Comparison of ENCODE assay signal across 13 cellular contexts in the genomic region with DNA sequence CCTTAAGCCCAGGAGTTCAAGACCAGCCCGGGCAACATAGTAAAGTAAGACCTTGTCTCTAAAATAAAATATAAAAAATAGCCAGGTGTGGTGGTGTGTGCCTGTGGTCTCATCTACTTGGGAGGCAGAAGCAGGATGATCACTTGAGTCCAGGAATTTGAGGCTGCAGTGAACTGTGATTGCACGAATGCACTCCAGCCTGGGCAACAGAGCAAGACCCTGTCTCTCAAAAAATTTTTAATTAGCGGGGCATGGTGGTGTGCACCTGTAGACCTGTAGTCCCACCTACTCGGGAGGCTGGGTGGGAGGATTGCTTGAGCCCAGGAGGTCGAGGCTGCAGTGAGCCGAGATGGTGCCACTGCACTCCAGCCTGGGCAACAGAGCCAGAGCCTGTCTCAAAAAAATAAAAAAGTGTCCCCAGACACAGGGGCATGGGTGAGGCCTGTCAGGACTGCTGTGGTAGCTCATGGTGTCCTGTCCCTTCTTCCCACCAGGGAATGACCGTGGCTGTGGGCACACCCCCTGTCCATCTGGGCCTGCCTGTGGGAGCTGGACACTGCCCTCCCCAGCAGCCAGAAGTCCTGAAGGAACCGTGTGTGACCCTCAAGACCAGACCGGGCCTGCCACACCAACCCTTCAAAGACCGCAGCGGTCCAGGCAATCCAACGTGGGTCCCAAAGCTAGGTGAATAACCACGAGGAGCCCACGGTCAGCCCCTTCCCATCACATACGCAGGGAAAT. TPM values are rescaled to one million over a fixed set of nuclear protein-coding genes. Genes with fewer than 3 reads are reported as not detected.
A peak's percentile ranks its signal among the peaks of the same experiment; 100 is the strongest.
DNase-seq lines count a peak whose midpoint lies in the region; ATAC-seq, FAIRE-seq and TF ChIP-seq lines count a peak whose summit lies in the region.
"Had no signal": no experiment of that assay in that cellular context is flagged by ENCODE, and none has a peak within 500 bp of the region (broad histone marks: within the 10 kb centered on the region; RNA-seq: fewer than 3 reads in every experiment).

No MANE protein-coding gene starts in this region.

- peak overlapping the region; percentile 90 for H3K4me2 ChIP-seq in skeletal muscle satellite cell (ENCODE audit: low read length)

- H3K27me3 Mint-ChIP-seq in CD14-positive monocyte (ENCODE audit: low read depth in 3 of 3) = peaks cover 2 to 9% (median 7%) of the 10 kb centered on the region in 3 donors
- no peaks in the 10 kb centered on the region for H3K27me3 Mint-ChIP-seq in glutamatergic neuron (ENCODE audit: unreplicated experiment)

- no peak for DNase-seq in CD14-positive monocyte (ENCODE audit: low spot score)
- peak; percentile 69 for DNase-seq in kidney
- no peak for DNase-seq in activated CD4-positive, alpha-beta T cell treated with anti-CD3 and anti-CD28 coated beads, Interleukin-2, amount 50 U/mL, for 4 hours
- DNase-seq in glutamatergic neuron = no peak
- DNase-seq: activated CD8-positive, alpha-beta T cell treated with anti-CD3 and anti-CD28 coated beads, Interleukin-2, amount 10 ng/mL, durations not matched to agents 7 days and 5 days; activated naive CD4-positive, alpha-beta T cell treated with anti-CD3 and anti-CD28 coated beads, Interleukin-2, amount 50 U/mL, for 16 hours; effector CD8-positive, alpha-beta T cell; T-helper 2 cell had no signal

- no peaks in the 10 kb centered on the region for H3K27me3 ChIP-seq in skeletal muscle satellite cell (ENCODE audit: control insufficient read depth, insufficient read depth, low read length)

- TF ChIP-seq CTCF in CD14-positive monocyte (IDR thresholded peaks at IDR 0.05) (no peak), kidney (IDR thresholded peaks at IDR 0.05; ENCODE audit: borderline replicate concordance, extremely low read depth, insufficient read depth) (no peak), glutamatergic neuron (IDR thresholded peaks at IDR 0.05; ENCODE audit: partially characterized antibody, unreplicated experiment) (no peak)

- H3K4me1 Mint-ChIP-seq in CD14-positive monocyte (peaks cover 17% of the 10 kb centered on the region), glutamatergic neuron (ENCODE audit: low read depth, unreplicated experiment) (no peaks in the 10 kb centered on the region)

- H3K27ac Mint-ChIP-seq in CD14-positive monocyte (no peak overlapping the region), glutamatergic neuron (ENCODE audit: unreplicated experiment) (no peak overlapping the region)
- H3K27ac Mint-ChIP-seq: activated CD8-positive, alpha-beta T cell treated with anti-CD3 and anti-CD28 coated beads, Interleukin-2, amount 10 ng/mL, durations not matched to agents 7 days and 5 days had no signal

- H3K27ac ChIP-seq in cingulate gyrus (ENCODE audit: low read depth, low read length) (peak overlapping the region; percentile 71), kidney (ENCODE audit: low read depth in 2 of 2, low read length in 2 of 2) (peak overlapping the region; percentile 95)
- H3K27ac ChIP-seq: neutrophil had no signal

- no peaks in the 10 kb centered on the region for H3K36me3 ChIP-seq in kidney (ENCODE audit: control insufficient read depth in 1 of 2, insufficient read depth in 2 of 2, low read length in 2 of 2)
- no peaks in the 10 kb centered on the region for H3K36me3 ChIP-seq in skeletal muscle satellite cell (ENCODE audit: insufficient read depth, low read length)
- H3K36me3 ChIP-seq: neutrophil had no signal

- intact Hi-C loops in CD14-positive monocyte (cut with micrococcal nuclease) (no loop called here), kidney (cut with DNase I) (no loop called here)

- H3K36me3 Mint-ChIP-seq in CD14-positive monocyte (no peaks in the 10 kb centered on the region), glutamatergic neuron (ENCODE audit: unreplicated experiment) (no peaks in the 10 kb centered on the region)

- peak overlapping the region; percentile 54 to 74 for H3K4me3 Mint-ChIP-seq in CD14-positive monocyte
- H3K4me3 Mint-ChIP-seq in glutamatergic neuron (ENCODE audit: unreplicated experiment) = no peak overlapping the region
- H3K4me3 Mint-ChIP-seq: activated CD8-positive, alpha-beta T cell treated with anti-CD3 and anti-CD28 coated beads, Interleukin-2, amount 10 ng/mL, durations not matched to agents 7 days and 5 days had no signal

- H3K9me3 Mint-ChIP-seq in CD14-positive monocyte (no peaks in the 10 kb centered on the region), glutamatergic neuron (ENCODE audit: unreplicated experiment) (peaks cover 4% of the 10 kb centered on the region)

- H3K4me1 ChIP-seq in kidney (ENCODE audit: control insufficient read depth in 1 of 2, insufficient read depth in 1 of 2, low read depth in 1 of 2, low read length in 2 of 2) (peaks cover 8 to 21% of the 10 kb centered on the region in 2 donors), skeletal muscle satellite cell (ENCODE audit: control insufficient read depth, insufficient read depth, low read length) (peaks cover 23% of the 10 kb centered on the region)

- FAIRE-seq in kidney (lab: Jason Lieb, UNC) = no peak

- H3K4me3 ChIP-seq in kidney (ENCODE audit: low read length in 2 of 2) (peak overlapping the region; percentile 60 to 62), skeletal muscle satellite cell (ENCODE audit: low read length) (peak overlapping the region; percentile 67)

- H3K9me3 ChIP-seq in kidney (ENCODE audit: control insufficient read depth in 1 of 2, low read length in 2 of 2) (no peaks in the 10 kb centered on the region), skeletal muscle satellite cell (replicated peaks; ENCODE audit: low read length) (no peaks in the 10 kb centered on the region)
- H3K9me3 ChIP-seq: neutrophil had no signal

- H3K9ac ChIP-seq in kidney (ENCODE audit: low read length in 2 of 2) (peak overlapping the region; percentile 52 to 89), skeletal muscle satellite cell (ENCODE audit: low read depth, low read length) (peak overlapping the region; percentile 82)

- ATAC-seq in HG02798 (IDR thresholded peaks at IDR 0.05; ENCODE audit: poor library complexity, unreplicated experiment) = no peak
- ATAC-seq in GM21423 (IDR thresholded peaks at IDR 0.05; ENCODE audit: unreplicated experiment) = no peak
- ATAC-seq: activated CD8-positive, alpha-beta T cell treated with anti-CD3 and anti-CD28 coated beads, Interleukin-2, amount 10 ng/mL, durations not matched to agents 7 days and 5 days had no signal

RNA-seq across cellular contexts. Expression of a gene that starts 30.8 kb away (rescaled TPM):
- 100 to 1,000 TPM; 120 to 140 TPM for polyA plus RNA-seq in CD14-positive monocyte
- 62.3 TPM for total RNA-seq in kidney
- polyA plus RNA-seq in kidney (ENCODE audit: insufficient read depth, low read depth, low replicate concordance) = 78.7 TPM
- 42.1 and 45.2 TPM in 2 replicates for total RNA-seq in skeletal muscle satellite cell (2012; rRNA removed)
- 384 TPM for total RNA-seq in glutamatergic neuron (ENCODE audit: unreplicated experiment)

RNA-seq across cellular contexts. Expression of a gene that starts 34.1 kb away (rescaled TPM):
- polyA plus RNA-seq in CD14-positive monocyte (under 1 TPM in 1 of 2 donors, not detected in 1; 0.21 TPM), kidney (ENCODE audit: insufficient read depth, low read depth, low replicate concordance) (5.1 TPM)
- total RNA-seq in kidney (22.6 TPM), glutamatergic neuron (ENCODE audit: unreplicated experiment) (25.3 TPM)
- total RNA-seq in skeletal muscle satellite cell (2012; rRNA removed) = 2.0 and 2.8 TPM in 2 replicates
- total RNA-seq: activated CD8-positive, alpha-beta T cell treated with anti-CD3 and anti-CD28 coated beads, Interleukin-2, amount 10 ng/mL, durations not matched to agents 7 days and 5 days had no signal

RNA-seq across cellular contexts. Expression of a gene that starts 34.9 kb away (rescaled TPM):
- polyA plus RNA-seq in CD14-positive monocyte = under 1 TPM; 0.11 to 0.27 TPM
- total RNA-seq in kidney = 68.0 TPM
- 9.1 TPM for polyA plus RNA-seq in kidney (ENCODE audit: insufficient read depth, low read depth, low replicate concordance)
- 49.1 and 59.3 TPM in 2 replicates for total RNA-seq in skeletal muscle satellite cell (2012; rRNA removed)
- total RNA-seq in glutamatergic neuron (ENCODE audit: unreplicated experiment) = 197 TPM
